In genomic region chr16:77273-77806, GRCh38 we compare ENCODE assay signal across 8 cellular contexts. TPM values are rescaled to one million over a fixed set of nuclear protein-coding genes. Genes with fewer than 3 reads are reported as not detected.
DNase-seq lines count a peak whose midpoint lies in the region; ATAC-seq, FAIRE-seq and TF ChIP-seq lines count a peak whose summit lies in the region.

No MANE protein-coding gene starts in this region.

- POLR2A ChIA-PET in BJ (lab: Charles Lee) = no interaction called here
- POLR2A ChIA-PET in HepG2 (lab: Yijun Ruan, JAX) = interaction anchor here (1.1 to 1.9 kb wide), 3 partner anchors 12 to 24 kb away, joined by 3 to 6 read pairs (median 5); partner anchors contain the start of genes POLR3K and SNRNP25

- ATAC-seq in GM18861 (IDR thresholded peaks at IDR 0.05; ENCODE audit: unreplicated experiment) (peak; percentile 6), HG03135 (IDR thresholded peaks at IDR 0.05; ENCODE audit: unreplicated experiment) (peak; percentile 22), HepG2 (peak; percentile 34), HG02870 (IDR thresholded peaks at IDR 0.05; ENCODE audit: unreplicated experiment) (no peak)
- peak; percentile 41 for ATAC-seq in stimulated activated naive CD8-positive, alpha-beta T cell treated with anti-CD3 and anti-CD28 coated beads, Interleukin-15, Interleukin-2, amounts not matched to agents 100 U/mL and 50 U/mL, for 24 hours

- FAIRE-seq in HepG2 (lab: Jason Lieb, UNC) = no peak

- peaks cover 2% of the 10 kb centered on the region for H3K79me2 ChIP-seq in HepG2 (ENCODE audit: insufficient read depth, low read length)

- peak overlapping the region; percentile 95 for H3K4me2 ChIP-seq in HepG2 (ENCODE audit: low read depth, low read length)

- H3K27ac ChIP-seq in colonic mucosa (peak overlapping the region; percentile 96), HepG2 (ENCODE audit: extremely low read length, insufficient read depth, low read length) (peak overlapping the region; percentile 62)

- TF ChIP-seq EP300 in HepG2 (IDR thresholded peaks at IDR 0.05; ENCODE audit: low read depth in 2 of 2, low read length in 2 of 2) = no peak
- TF ChIP-seq EP300 in HepG2 (CRISPR knock-in tag; IDR thresholded peaks at IDR 0.05; ENCODE audit: borderline replicate concordance) = no peak

- H3K9me3 ChIP-seq in colonic mucosa (no peaks in the 10 kb centered on the region), HepG2 (ENCODE audit: low read length) (no peaks in the 10 kb centered on the region)

- in situ Hi-C loops in HepG2 (cut with HindIII; ENCODE audit: extremely low pct_ligation_motif_present, low pct_unique_long_range_greater_than_20kb) = no loop called here

- TF ChIP-seq CTCF in BJ (IDR thresholded peaks at IDR 0.05; ENCODE audit: insufficient read depth, low read depth, low read length) (no peak), colonic mucosa (IDR thresholded peaks at IDR 0.05) (no peak), HepG2 (CRISPR knock-in tag; IDR thresholded peaks at IDR 0.05) (no peak)

- TSS peak; percentile 73 for BruUV-seq in HepG2 (replicated peaks; lab: Mats Ljungman, UMichigan)

- H2AFZ ChIP-seq in HepG2 (ENCODE audit: low read length) = no peak overlapping the region

- no peak for TF ChIP-seq POLR2A in HepG2 (IDR thresholded peaks at IDR 0.05; ENCODE audit: insufficient read depth in 1 of 2, low read depth in 2 of 2, low read length in 2 of 2)

- no peaks in the 10 kb centered on the region for H3K27me3 ChIP-seq in BJ (ENCODE audit: control insufficient read depth, insufficient read depth, low read length)
- H3K27me3 ChIP-seq in colonic mucosa = no peaks in the 10 kb centered on the region
- peaks cover 2 to 8% of the 10 kb centered on the region in 2 experiments; a peak in 2 of 5 replicates for H3K27me3 ChIP-seq in HepG2 (ENCODE audit: control insufficient read depth in 1 of 2, insufficient read depth in 2 of 2, low read length in 2 of 2)

- H3K36me3 ChIP-seq in BJ (ENCODE audit: control insufficient read depth, insufficient read depth, low read length) (peaks cover 10% of the 10 kb centered on the region), colonic mucosa (no peaks in the 10 kb centered on the region), HepG2 (replicated peaks in 1 of 2; ENCODE audit: control insufficient read depth in 1 of 2, insufficient read depth in 2 of 2, low read length in 2 of 2) (peaks cover 4 to 17% of the 10 kb centered on the region in 2 experiments; a peak in 3 of 5 replicates)

- CTCF ChIA-PET in BJ (lab: Yijun Ruan, JAX) (interaction anchor here (1.3 to 21.0 kb wide), 3 partner anchors 12 to 30 kb away, joined by 3 to 544 read pairs (median 57); no protein-coding TSS in a partner anchor), HepG2 (lab: Yijun Ruan, JAX; ENCODE audit: low intra/inter-chr PET ratio, low total read pairs) (interaction anchor here (2.5 kb wide), 1 partner anchor 12 kb away, joined by 11 read pairs; no protein-coding TSS in a partner anchor)

- TF ChIP-seq RAD21 in HepG2 (CRISPR knock-in tag; IDR thresholded peaks at IDR 0.05) = no peak

- H3K9ac ChIP-seq in colonic mucosa (ENCODE audit: low read depth in 2 of 2, low read length in 2 of 2) (peak overlapping the region; percentile 78 to 99), HepG2 (ENCODE audit: insufficient read depth, low read depth, low read length) (peak overlapping the region; percentile 86)

- DNase-seq in BJ (ENCODE audit: low read depth) (no peak), SW480 (ENCODE audit: low spot score) (peak; percentile 51), colonic mucosa (peak; percentile 56), HepG2 (ENCODE audit: low spot score) (peak; percentile 29)
- peak; percentile 52 for DNase-seq in stimulated activated naive CD8-positive, alpha-beta T cell treated with anti-CD3 and anti-CD28 coated beads, Interleukin-15, Interleukin-2, amounts not matched to agents 100 U/mL and 50 U/mL, for 24 hours

- H4K20me1 ChIP-seq in HepG2 (ENCODE audit: insufficient read depth, low read length) = no peaks in the 10 kb centered on the region

- H3K4me1 ChIP-seq in colonic mucosa (peaks cover 18% of the 10 kb centered on the region), HepG2 (ENCODE audit: insufficient read depth, low read length) (peaks cover 62% of the 10 kb centered on the region)

- 21% methylated on average over 2 of the region's 31 CpGs for WGBS in HepG2 (ENCODE audit: low lambda C conversion rate)

- intact Hi-C loops in colonic mucosa (cut with DNase I) = no loop called here
- intact Hi-C loops in HepG2 (cut with micrococcal nuclease; ENCODE audit: unreplicated experiment) = no loop called here

- H3K4me3 ChIP-seq in BJ (ENCODE audit: low read depth, low read length) (peak overlapping the region; percentile 74), colonic mucosa (peak overlapping the region; percentile 95), HepG2 (replicated peaks in 1 of 3; ENCODE audit: insufficient read depth in 1 of 3, low read depth in 2 of 3, low read length in 3 of 3) (peak overlapping the region; percentile 63 to 84 (median 80))

RNA-seq across cellular contexts. Expression of gene MPG, which starts 0.7 kb away (rescaled TPM):
- polyA plus RNA-seq in BJ (2011; rRNA removed) (73.3 and 117 TPM in 2 replicates), HepG2 (2011; rRNA removed) (59.1 and 74.2 TPM in 2 replicates)
- 28.2 and 41.2 TPM in 2 replicates for polyA minus RNA-seq in BJ (2011; rRNA and poly(A)+ RNA removed)
- total RNA-seq in colonic mucosa (10 to 100 TPM; 39.3 to 42.1 TPM), HepG2 (2016; rRNA removed; fragmentation: Illumina TruSeq; extraction: Trizol) (56.4 and 62.5 TPM in 2 replicates)
- 46.3 and 53.1 TPM in 2 replicates for total RNA-seq in HepG2 (2016; cell fraction: cytosol; rRNA removed; fragmentation: Illumina TruSeq; extraction: Trizol; ENCODE audit: low read depth)
- 55.9 and 64.7 TPM in 2 replicates for total RNA-seq in HepG2 (2016; cell fraction: insoluble cytoplasmic fraction; rRNA removed; fragmentation: Illumina TruSeq; extraction: Trizol)
- 57.4 and 76.0 TPM in 2 replicates for total RNA-seq in HepG2 (2016; cell fraction: membrane; rRNA removed; fragmentation: Illumina TruSeq; extraction: Trizol)
- total RNA-seq in HepG2 (2016; cell fraction: nucleus; rRNA removed; fragmentation: Illumina TruSeq; extraction: Trizol) = 33.2 and 35.5 TPM in 2 replicates
- polyA plus RNA-seq in HepG2 (2011; cell fraction: cytosol; rRNA removed) = 62.1 and 108 TPM in 2 replicates
- polyA plus RNA-seq in HepG2 (2011; cell fraction: nucleus; rRNA removed) = 58.8 and 62.5 TPM in 2 replicates
- 30.3 and 43.2 TPM in 2 replicates for polyA plus RNA-seq in HepG2 (2012)
- 53.6 and 59.3 TPM in 2 replicates for polyA plus RNA-seq in HepG2 (2016; cell fraction: cytosol; fragmentation: Illumina TruSeq; extraction: Trizol; ENCODE audit: low read depth)
- polyA plus RNA-seq in HepG2 (2016; cell fraction: insoluble cytoplasmic fraction; fragmentation: Illumina TruSeq; extraction: Trizol; ENCODE audit: low read depth) = 53.6 and 58.3 TPM in 2 replicates
- 56.7 and 61.4 TPM in 2 replicates for polyA plus RNA-seq in HepG2 (2016; cell fraction: membrane; fragmentation: Illumina TruSeq; extraction: Trizol; ENCODE audit: low read depth)
- polyA plus RNA-seq in HepG2 (2016; cell fraction: nucleus; fragmentation: Illumina TruSeq; extraction: Trizol; ENCODE audit: insufficient read depth, low read depth) = 53.3 and 60.6 TPM in 2 replicates
- 22.4 and 34.8 TPM in 2 replicates for polyA minus RNA-seq in HepG2 (2011; rRNA and poly(A)+ RNA removed; ENCODE audit: low replicate concordance)
- 27.0 and 35.2 TPM in 2 replicates for polyA minus RNA-seq in HepG2 (2011; cell fraction: cytosol; rRNA and poly(A)+ RNA removed)
- polyA minus RNA-seq in HepG2 (2011; cell fraction: nucleus; rRNA and poly(A)+ RNA removed) = 5.8 and 10.3 TPM in 2 replicates

RNA-seq across cellular contexts. Expression of gene RHBDF1, which starts 4.9 kb away (rescaled TPM):
- polyA plus RNA-seq in BJ (2011; rRNA removed) (47.9 and 94.2 TPM in 2 replicates), HepG2 (2011; rRNA removed) (26.9 and 28.1 TPM in 2 replicates)
- polyA minus RNA-seq in BJ (2011; rRNA and poly(A)+ RNA removed) = 34.3 and 37.8 TPM in 2 replicates
- total RNA-seq in colonic mucosa (10 to 100 TPM; 28.6 to 35.3 TPM), HepG2 (2016; rRNA removed; fragmentation: Illumina TruSeq; extraction: Trizol) (1.8 and 5.4 TPM in 2 replicates)
- 0.81 and 1.8 TPM in 2 replicates for total RNA-seq in HepG2 (2016; cell fraction: cytosol; rRNA removed; fragmentation: Illumina TruSeq; extraction: Trizol; ENCODE audit: low read depth)
- total RNA-seq in HepG2 (2016; cell fraction: insoluble cytoplasmic fraction; rRNA removed; fragmentation: Illumina TruSeq; extraction: Trizol) = 1.4 and 5.9 TPM in 2 replicates
- 0.96 and 1.5 TPM in 2 replicates for total RNA-seq in HepG2 (2016; cell fraction: membrane; rRNA removed; fragmentation: Illumina TruSeq; extraction: Trizol)
- total RNA-seq in HepG2 (2016; cell fraction: nucleus; rRNA removed; fragmentation: Illumina TruSeq; extraction: Trizol) = 6.4 and 8.4 TPM in 2 replicates
- polyA plus RNA-seq in HepG2 (2011; cell fraction: cytosol; rRNA removed) = 8.5 and 9.9 TPM in 2 replicates
- 199 and 238 TPM in 2 replicates for polyA plus RNA-seq in HepG2 (2011; cell fraction: nucleus; rRNA removed)
- polyA plus RNA-seq in HepG2 (2012) = 4.3 and 9.2 TPM in 2 replicates
- 0.72 and 0.88 TPM in 2 replicates for polyA plus RNA-seq in HepG2 (2016; cell fraction: cytosol; fragmentation: Illumina TruSeq; extraction: Trizol; ENCODE audit: low read depth)
- polyA plus RNA-seq in HepG2 (2016; cell fraction: insoluble cytoplasmic fraction; fragmentation: Illumina TruSeq; extraction: Trizol; ENCODE audit: low read depth) = 1.7 and 2.1 TPM in 2 replicates
- 1.1 and 1.3 TPM in 2 replicates for polyA plus RNA-seq in HepG2 (2016; cell fraction: membrane; fragmentation: Illumina TruSeq; extraction: Trizol; ENCODE audit: low read depth)
- 26.0 and 29.9 TPM in 2 replicates for polyA plus RNA-seq in HepG2 (2016; cell fraction: nucleus; fragmentation: Illumina TruSeq; extraction: Trizol; ENCODE audit: insufficient read depth, low read depth)
- polyA minus RNA-seq in HepG2 (2011; rRNA and poly(A)+ RNA removed; ENCODE audit: low replicate concordance) = 10.2 and 17.2 TPM in 2 replicates
- 4.0 and 4.5 TPM in 2 replicates for polyA minus RNA-seq in HepG2 (2011; cell fraction: cytosol; rRNA and poly(A)+ RNA removed)
- polyA minus RNA-seq in HepG2 (2011; cell fraction: nucleus; rRNA and poly(A)+ RNA removed) = 18.3 and 18.5 TPM in 2 replicates

RNA-seq across cellular contexts. Expression of gene SNRNP25, which starts 23.7 kb away (rescaled TPM):
- polyA plus RNA-seq in BJ (2011; rRNA removed) (23.6 and 34.6 TPM in 2 replicates), HepG2 (2011; rRNA removed) (26.5 and 34.1 TPM in 2 replicates)
- 5.1 and 5.4 TPM in 2 replicates for polyA minus RNA-seq in BJ (2011; rRNA and poly(A)+ RNA removed)
- total RNA-seq in colonic mucosa (10 to 100 TPM; 20.6 to 48.3 TPM), HepG2 (2016; rRNA removed; fragmentation: Illumina TruSeq; extraction: Trizol) (97.4 and 103 TPM in 2 replicates)
- 131 and 159 TPM in 2 replicates for total RNA-seq in HepG2 (2016; cell fraction: cytosol; rRNA removed; fragmentation: Illumina TruSeq; extraction: Trizol; ENCODE audit: low read depth)
- total RNA-seq in HepG2 (2016; cell fraction: insoluble cytoplasmic fraction; rRNA removed; fragmentation: Illumina TruSeq; extraction: Trizol) = 98.3 and 99.2 TPM in 2 replicates
- total RNA-seq in HepG2 (2016; cell fraction: membrane; rRNA removed; fragmentation: Illumina TruSeq; extraction: Trizol) = 209 and 211 TPM in 2 replicates
- total RNA-seq in HepG2 (2016; cell fraction: nucleus; rRNA removed; fragmentation: Illumina TruSeq; extraction: Trizol) = 35.7 and 35.9 TPM in 2 replicates
- 30.0 and 42.1 TPM in 2 replicates for polyA plus RNA-seq in HepG2 (2011; cell fraction: cytosol; rRNA removed)
- polyA plus RNA-seq in HepG2 (2011; cell fraction: nucleus; rRNA removed) = 14.5 and 15.2 TPM in 2 replicates
- 20.6 and 26.4 TPM in 2 replicates for polyA plus RNA-seq in HepG2 (2012)
- 174 and 209 TPM in 2 replicates for polyA plus RNA-seq in HepG2 (2016; cell fraction: cytosol; fragmentation: Illumina TruSeq; extraction: Trizol; ENCODE audit: low read depth)
- 104 and 113 TPM in 2 replicates for polyA plus RNA-seq in HepG2 (2016; cell fraction: insoluble cytoplasmic fraction; fragmentation: Illumina TruSeq; extraction: Trizol; ENCODE audit: low read depth)
- 222 and 223 TPM in 2 replicates for polyA plus RNA-seq in HepG2 (2016; cell fraction: membrane; fragmentation: Illumina TruSeq; extraction: Trizol; ENCODE audit: low read depth)
- 66.9 and 75.9 TPM in 2 replicates for polyA plus RNA-seq in HepG2 (2016; cell fraction: nucleus; fragmentation: Illumina TruSeq; extraction: Trizol; ENCODE audit: insufficient read depth, low read depth)
- polyA minus RNA-seq in HepG2 (2011; rRNA and poly(A)+ RNA removed; ENCODE audit: low replicate concordance) = 12.7 and 34.1 TPM in 2 replicates
- 4.7 and 7.8 TPM in 2 replicates for polyA minus RNA-seq in HepG2 (2011; cell fraction: cytosol; rRNA and poly(A)+ RNA removed)
- polyA minus RNA-seq in HepG2 (2011; cell fraction: nucleus; rRNA and poly(A)+ RNA removed) = 7.2 and 9.5 TPM in 2 replicates

RNA-seq across cellular contexts. Expression of gene POLR3K, which starts 23.9 kb away (rescaled TPM):
- polyA plus RNA-seq in BJ (2011; rRNA removed) (14.3 and 14.6 TPM in 2 replicates), HepG2 (2011; rRNA removed) (14.8 TPM in 2 replicates)
- 5.6 and 10.1 TPM in 2 replicates for polyA minus RNA-seq in BJ (2011; rRNA and poly(A)+ RNA removed)
- total RNA-seq in colonic mucosa (10 to 100 TPM in 1 of 2 donors, 1 to 10 TPM in 1; 8.5 to 23.6 TPM), HepG2 (2016; rRNA removed; fragmentation: Illumina TruSeq; extraction: Trizol) (18.8 and 22.4 TPM in 2 replicates)
- 10.0 and 10.3 TPM in 2 replicates for total RNA-seq in HepG2 (2016; cell fraction: cytosol; rRNA removed; fragmentation: Illumina TruSeq; extraction: Trizol; ENCODE audit: low read depth)
- total RNA-seq in HepG2 (2016; cell fraction: insoluble cytoplasmic fraction; rRNA removed; fragmentation: Illumina TruSeq; extraction: Trizol) = 19.8 and 23.7 TPM in 2 replicates
- 11.2 and 12.8 TPM in 2 replicates for total RNA-seq in HepG2 (2016; cell fraction: membrane; rRNA removed; fragmentation: Illumina TruSeq; extraction: Trizol)
- 8.8 and 11.3 TPM in 2 replicates for total RNA-seq in HepG2 (2016; cell fraction: nucleus; rRNA removed; fragmentation: Illumina TruSeq; extraction: Trizol)
- 22.5 and 26.6 TPM in 2 replicates for polyA plus RNA-seq in HepG2 (2011; cell fraction: cytosol; rRNA removed)
- polyA plus RNA-seq in HepG2 (2011; cell fraction: nucleus; rRNA removed) = 10.5 and 11.1 TPM in 2 replicates
- polyA plus RNA-seq in HepG2 (2012) = 14.3 and 17.5 TPM in 2 replicates
- 9.1 and 9.8 TPM in 2 replicates for polyA plus RNA-seq in HepG2 (2016; cell fraction: cytosol; fragmentation: Illumina TruSeq; extraction: Trizol; ENCODE audit: low read depth)
- 34.2 and 38.7 TPM in 2 replicates for polyA plus RNA-seq in HepG2 (2016; cell fraction: insoluble cytoplasmic fraction; fragmentation: Illumina TruSeq; extraction: Trizol; ENCODE audit: low read depth)
- 11.8 and 11.9 TPM in 2 replicates for polyA plus RNA-seq in HepG2 (2016; cell fraction: membrane; fragmentation: Illumina TruSeq; extraction: Trizol; ENCODE audit: low read depth)
- 18.2 and 22.9 TPM in 2 replicates for polyA plus RNA-seq in HepG2 (2016; cell fraction: nucleus; fragmentation: Illumina TruSeq; extraction: Trizol; ENCODE audit: insufficient read depth, low read depth)
- polyA minus RNA-seq in HepG2 (2011; rRNA and poly(A)+ RNA removed; ENCODE audit: low replicate concordance) = 15.9 and 48.0 TPM in 2 replicates
- polyA minus RNA-seq in HepG2 (2011; cell fraction: cytosol; rRNA and poly(A)+ RNA removed) = 5.5 and 7.7 TPM in 2 replicates
- polyA minus RNA-seq in HepG2 (2011; cell fraction: nucleus; rRNA and poly(A)+ RNA removed) = 8.8 and 10.9 TPM in 2 replicates
